10 cellular contexts compared by ENCODE assay signal in the genomic region with DNA sequence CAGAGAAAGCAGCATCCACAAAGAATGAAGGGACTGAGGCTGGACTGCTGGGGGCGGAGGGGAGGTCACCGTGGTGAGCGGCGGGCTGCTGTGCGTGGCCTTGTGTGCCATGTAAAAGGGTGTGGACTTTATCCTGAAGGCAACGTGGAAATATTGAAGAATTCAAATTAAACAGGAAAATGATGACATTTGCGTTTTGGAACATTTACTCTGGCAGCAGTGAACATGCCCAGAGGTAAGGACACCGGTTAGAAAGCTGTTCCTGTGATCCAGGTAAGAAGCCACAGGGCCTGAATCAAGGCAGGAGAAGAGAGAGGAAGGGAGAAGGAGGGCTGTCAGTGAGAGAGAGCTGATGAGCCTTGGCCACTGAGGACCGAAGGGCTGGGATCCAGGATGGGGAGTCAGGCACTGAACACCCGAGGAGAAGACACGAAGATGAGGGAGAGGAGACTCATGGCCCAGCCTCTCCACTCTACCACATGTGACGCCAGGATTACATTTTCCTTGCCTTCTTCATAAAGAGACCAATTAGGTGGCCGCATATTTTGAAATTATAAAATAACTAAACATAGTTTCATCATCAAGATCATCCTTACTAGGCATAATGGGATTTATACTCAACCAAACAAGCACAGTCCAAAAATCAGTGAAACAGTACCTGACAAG. TPM values are rescaled to one million over a fixed set of nuclear protein-coding genes. Genes with fewer than 3 reads are reported as not detected.
A peak's percentile ranks its signal among the peaks of the same experiment; 100 is the strongest.
DNase-seq lines count a peak whose midpoint lies in the region; ATAC-seq and TF ChIP-seq lines count a peak whose summit lies in the region.
"Had no signal": no experiment of that assay in that cellular context is flagged by ENCODE, and none has a peak within 500 bp of the region (broad histone marks: within the 10 kb centered on the region; RNA-seq: fewer than 3 reads in every experiment).

No MANE protein-coding gene starts in this region.

- peaks cover 13% of the 10 kb centered on the region for H3K36me3 Mint-ChIP-seq in T-helper 17 cell (ENCODE audit: low read depth)

- H3K9me3 ChIP-seq in T-helper 17 cell (ENCODE audit: control insufficient read depth, low read length, poor library complexity, severe bottlenecking) (no peaks in the 10 kb centered on the region), hepatocyte (ENCODE audit: low read depth) (no peaks in the 10 kb centered on the region)

- no peaks in the 10 kb centered on the region for H3K27me3 Mint-ChIP-seq in T-helper 17 cell

- H3K9me2 ChIP-seq in hepatocyte (replicated peaks; ENCODE audit: insufficient read depth), result no peaks in the 10 kb centered on the region

- H3K4me3 Mint-ChIP-seq in T-helper 17 cell, result no peak overlapping the region

- H3K4me1 Mint-ChIP-seq in T-helper 17 cell, result peaks cover 7% of the 10 kb centered on the region

- peak overlapping the region; percentile 95 for H3K27ac ChIP-seq in hepatocyte
- peak overlapping the region; percentile 3 to 89 (median 80) for H3K27ac ChIP-seq in skin epidermis

- no peak overlapping the region for H2AFZ ChIP-seq in hepatocyte

- H4K20me1 ChIP-seq in hepatocyte (ENCODE audit: insufficient read depth, poor library complexity, severe bottlenecking), result no peaks in the 10 kb centered on the region

- H3K36me3 ChIP-seq in hepatocyte (replicated peaks; ENCODE audit: insufficient read depth, low read depth), result no peaks in the 10 kb centered on the region

- H3K4me2 ChIP-seq in hepatocyte, result peak overlapping the region; percentile 69

- DNase-seq in EL (peak; percentile 43), T-helper 17 cell (no peak), hepatocyte (ENCODE audit: low spot score) (no peak), kidney tubule cell (ENCODE audit: low spot score) (no peak), DMS53 (lab: John Stamatoyannopoulos, UW) (no peak)
- DNase-seq: DND-41, NCI-H1092 treated with DMSO at 0.1 percent for 48 hours had no signal

- no peak for TF ChIP-seq CTCF in hepatocyte (IDR thresholded peaks at IDR 0.05; ENCODE audit: poor library complexity)

- WGBS in hepatocyte (ENCODE audit: low lambda C conversion rate, missing lambda C conversion rate), result 89% methylated on average over 13 of the region's 13 CpGs

- peaks cover 44% of the 10 kb centered on the region for H3K4me1 ChIP-seq in hepatocyte (ENCODE audit: insufficient read depth)

- no peak for ATAC-seq in T-helper 17 cell
- ATAC-seq in GM19397 (IDR thresholded peaks at IDR 0.05; ENCODE audit: unreplicated experiment), result no peak
- no peak for ATAC-seq in HG02885 (IDR thresholded peaks at IDR 0.05; ENCODE audit: poor library complexity, unreplicated experiment)

- no peaks in the 10 kb centered on the region for H3K27me3 ChIP-seq in hepatocyte

- H3K79me2 ChIP-seq in hepatocyte, result peaks cover 46% of the 10 kb centered on the region

- peak overlapping the region; percentile 62 for H3K27ac Mint-ChIP-seq in T-helper 17 cell

- no peak overlapping the region for H3K4me3 ChIP-seq in hepatocyte
- no peak overlapping the region for H3K4me3 ChIP-seq in skin epidermis

RNA-seq across cellular contexts. Expression of gene TRAM2, which starts 58.4 kb away (rescaled TPM):
- 1 to 10 TPM; 8.6 to 8.9 TPM for total RNA-seq in T-helper 17 cell
- 47.6 and 48.2 TPM in 2 replicates for total RNA-seq in hepatocyte
- 20.8 and 29.6 TPM in 2 replicates for polyA plus RNA-seq in hepatocyte
